ENCODE assay signal across 10 cellular contexts in the genomic region with DNA sequence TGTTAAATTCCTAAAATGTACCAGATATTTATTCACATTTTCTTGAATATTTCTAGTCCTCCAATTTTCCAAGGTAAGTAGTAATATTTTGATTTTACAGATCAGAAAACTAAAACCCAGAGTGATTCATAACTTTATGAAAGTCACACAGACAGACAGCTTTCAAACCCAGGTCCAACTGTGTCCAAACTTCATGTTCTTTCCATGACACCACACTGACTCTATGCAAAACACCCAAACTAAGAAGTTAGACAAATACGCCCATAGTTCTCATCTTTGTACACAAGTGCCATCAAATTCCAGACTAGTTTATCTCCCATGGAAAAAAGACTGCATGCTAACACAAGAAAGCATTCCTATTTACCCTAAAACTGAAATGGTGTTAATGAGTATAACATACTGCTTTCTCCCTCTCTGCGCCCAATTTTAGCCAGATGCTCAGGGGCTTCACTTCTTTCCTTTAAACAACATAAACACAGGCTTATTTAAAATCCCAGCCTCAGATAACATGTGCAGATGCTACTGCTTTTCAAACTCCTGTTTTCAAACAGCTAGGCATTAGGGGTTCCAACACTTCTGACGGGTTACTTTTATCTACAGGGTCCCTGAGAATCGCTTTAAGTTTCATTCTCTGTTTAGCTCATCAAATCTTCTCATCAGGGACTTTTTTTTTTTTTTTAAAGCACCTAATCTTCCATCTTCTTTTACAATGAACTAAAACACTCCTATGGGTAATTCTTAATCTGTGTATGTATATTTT. TPM values are rescaled to one million over a fixed set of nuclear protein-coding genes. Genes with fewer than 3 reads are reported as not detected.
DNase-seq lines count a peak whose midpoint lies in the region; ATAC-seq, FAIRE-seq and TF ChIP-seq lines count a peak whose summit lies in the region.
"Had no signal": no experiment of that assay in that cellular context is flagged by ENCODE, and none has a peak within 500 bp of the region (broad histone marks: within the 10 kb centered on the region; RNA-seq: fewer than 3 reads in every experiment).

No MANE protein-coding gene starts in this region.

- no peaks in the 10 kb centered on the region for H3K9me3 ChIP-seq in CD8-positive, alpha-beta memory T cell (ENCODE audit: low read length)
- H3K9me3 ChIP-seq in HAP-1 = no peaks in the 10 kb centered on the region
- H3K9me3 ChIP-seq: left lung had no signal

- H3K27ac ChIP-seq in CD8-positive, alpha-beta memory T cell (ENCODE audit: low read depth, low read length) = no peak overlapping the region

- no peaks in the 10 kb centered on the region for H3K27me3 ChIP-seq in CD8-positive, alpha-beta memory T cell (ENCODE audit: insufficient read depth, low read length, poor library complexity, severe bottlenecking)
- no peaks in the 10 kb centered on the region for H3K27me3 ChIP-seq in HAP-1 (ENCODE audit: low read depth)
- H3K27me3 ChIP-seq: left lung had no signal

- POLR2A ChIA-PET in CD8-positive, alpha-beta memory T cell (lab: Charles Lee) = interaction anchor here (0.6 to 1.0 kb wide), 3 partner anchors 11 to 49 kb away, joined by 3 to 5 read pairs (median 3); no protein-coding TSS in a partner anchor
- POLR2A ChIA-PET in T-cell (lab: Charles Lee) = interaction anchor here (0.6 to 0.9 kb wide), 4 partner anchors 14 to 441 kb away, joined by 3 read pairs; no protein-coding TSS in a partner anchor

- peak overlapping the region in 5 of 7 donors; percentile 2 to 61 (median 23) for H3K4me3 Mint-ChIP-seq in CD8-positive, alpha-beta memory T cell
- H3K4me3 Mint-ChIP-seq in T-cell (peak overlapping the region; percentile 22 to 59 (median 44)), mesothelial cell of epicardium (no peak overlapping the region)

- peak overlapping the region in 6 of 8 donors; percentile 7 to 77 (median 64) for H3K27ac Mint-ChIP-seq in CD8-positive, alpha-beta memory T cell
- H3K27ac Mint-ChIP-seq in T-cell = peak overlapping the region; percentile 77 to 87
- peak overlapping the region; percentile 68 for H3K27ac Mint-ChIP-seq in mesothelial cell of epicardium

- DNase-seq in CD8-positive, alpha-beta memory T cell = no peak
- DNase-seq in GM19239 (ENCODE audit: insufficient read length, low spot score) (no peak), T-cell (no peak), mesothelial cell of epicardium (ENCODE audit: low spot score in 2 of 2, unreplicated experiment in 2 of 2) (no peak), C1 segment of cervical spinal cord (lab: John Stamatoyannopoulos, UW) (no peak), middle frontal gyrus (ENCODE audit: extremely low spot score, low spot score) (no peak), HAP-1 (ENCODE audit: low spot score in 2 of 2) (no peak)
- DNase-seq: left lung; NK-92 treated with Interleukin-12 subunit alpha and Interleukin-12 subunit beta, amount 100 ng/mL, for 24 hours had no signal

- peaks cover 38 to 59% (median 47%) of the 10 kb centered on the region in 3 donors for H3K4me1 Mint-ChIP-seq in CD8-positive, alpha-beta memory T cell
- H3K4me1 Mint-ChIP-seq in T-cell (peaks cover 34 to 51% (median 51%) of the 10 kb centered on the region in 3 donors), mesothelial cell of epicardium (peaks cover 28% of the 10 kb centered on the region)

- H3K4me1 ChIP-seq in CD8-positive, alpha-beta memory T cell (ENCODE audit: insufficient read depth, low read length) = peaks cover 27% of the 10 kb centered on the region
- no peaks in the 10 kb centered on the region for H3K4me1 ChIP-seq in HAP-1

- H3K4me3 ChIP-seq in CD8-positive, alpha-beta memory T cell (ENCODE audit: low read length) = no peak overlapping the region
- no peak overlapping the region for H3K4me3 ChIP-seq in HAP-1
- H3K4me3 ChIP-seq: left lung had no signal

- no peaks in the 10 kb centered on the region for H3K27me3 Mint-ChIP-seq in CD8-positive, alpha-beta memory T cell
- H3K27me3 Mint-ChIP-seq in T-cell (no peaks in the 10 kb centered on the region), mesothelial cell of epicardium (ENCODE audit: low read depth) (no peaks in the 10 kb centered on the region)

- TF ChIP-seq CTCF in mesothelial cell of epicardium (IDR thresholded peaks at IDR 0.05; ENCODE audit: unreplicated experiment) = no peak

- peak; percentile 90 for FAIRE-seq in GM19239 (lab: Jason Lieb, UNC)

- ATAC-seq in T-cell (replicated peaks in 1 of 4) (peak in 2 of 4 experiments; percentile 34 to 67), HG02759 (IDR thresholded peaks at IDR 0.05; ENCODE audit: unreplicated experiment) (no peak)
- ATAC-seq: left lung had no signal

- in situ Hi-C loops in HAP-1 (cut with MboI; ENCODE audit: low sequenced_read_pairs) = no loop called here

- H3K9me3 Mint-ChIP-seq in CD8-positive, alpha-beta memory T cell = no peaks in the 10 kb centered on the region
- H3K9me3 Mint-ChIP-seq in T-cell (no peaks in the 10 kb centered on the region), mesothelial cell of epicardium (no peaks in the 10 kb centered on the region)

- H3K36me3 Mint-ChIP-seq in CD8-positive, alpha-beta memory T cell = peaks cover 0 to 39% (median 6%) of the 10 kb centered on the region in 3 donors
- H3K36me3 Mint-ChIP-seq in T-cell (peaks cover 16% of the 10 kb centered on the region), mesothelial cell of epicardium (peaks cover 11% of the 10 kb centered on the region)

- no peaks in the 10 kb centered on the region for H3K36me3 ChIP-seq in CD8-positive, alpha-beta memory T cell (ENCODE audit: insufficient read depth, low read length)
- peaks cover 8% of the 10 kb centered on the region for H3K36me3 ChIP-seq in HAP-1 (replicated peaks)

- CTCF ChIA-PET in CD8-positive, alpha-beta memory T cell (lab: Charles Lee) = interaction anchor here (0.6 to 1.6 kb wide), 4 partner anchors 10 to 194 kb away, joined by 3 to 4 read pairs (median 3); no protein-coding TSS in a partner anchor
- CTCF ChIA-PET in T-cell (lab: Charles Lee) = interaction anchor here in 1 of 2 donors (0.5 to 2.3 kb wide), 11 partner anchors 9 to 612 kb away, joined by 3 to 10 read pairs (median 3); partner anchors contain the start of gene WASF2

RNA-seq across cellular contexts. Expression of gene WASF2, which starts 44.6 kb away (rescaled TPM):
- total RNA-seq in CD8-positive, alpha-beta memory T cell = 100 to 1,000 TPM; 120 to 128 TPM
- 64.1 TPM for polyA plus RNA-seq in CD8-positive, alpha-beta memory T cell
- 100 to 1,000 TPM; 145 to 161 (median 156) TPM for total RNA-seq in T-cell
- 97.8 to 102 TPM (median 99.3 TPM) in 3 replicates for total RNA-seq in mesothelial cell of epicardium

RNA-seq across cellular contexts. Expression of gene GPR3, which starts 52.9 kb away (rescaled TPM):
- 1 to 10 TPM; 3.3 to 3.9 TPM for total RNA-seq in CD8-positive, alpha-beta memory T cell
- polyA plus RNA-seq in CD8-positive, alpha-beta memory T cell = not detected
- total RNA-seq in T-cell (under 1 TPM in 2 of 5 donors, not detected in 3; 0.21 to 0.35 TPM), mesothelial cell of epicardium (1.7 to 2.3 TPM (median 1.7 TPM) in 3 replicates)
